Comparison of ENCODE assay signal across 8 cellular contexts in the genomic region with DNA sequence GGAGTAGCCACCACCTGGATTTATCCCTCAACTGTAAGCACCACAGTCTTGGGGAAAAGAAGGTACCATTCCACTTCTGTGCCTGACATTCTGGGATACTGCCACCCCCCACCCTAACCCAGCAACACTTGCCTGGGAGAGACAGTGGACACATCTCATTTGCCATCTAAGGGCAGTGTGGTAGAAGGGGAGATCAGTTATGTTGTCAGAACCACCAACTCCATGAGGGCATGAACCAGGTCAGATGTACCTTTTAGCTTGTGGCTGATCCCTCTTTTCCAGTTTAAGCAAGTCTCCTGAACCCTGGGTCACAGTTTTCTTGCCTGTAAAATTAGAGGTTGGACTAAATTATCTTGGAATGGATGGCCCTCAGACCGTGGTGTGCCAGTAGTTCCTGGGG.
"Had no signal": no experiment of that assay in that cellular context is flagged by ENCODE, and none has a peak within 500 bp of the region (broad histone marks: within the 10 kb centered on the region; RNA-seq: fewer than 3 reads in every experiment).

No MANE protein-coding gene starts in this region.

- H3K4me3 ChIP-seq: K562 had no signal

- DNase-seq: IMR-90, KBM-7, KG1 had no signal

- H3K27ac Mint-ChIP-seq: IgD-negative memory B cell had no signal

- H3K36me3 Mint-ChIP-seq: IgD-negative memory B cell had no signal

- H3K4me2 ChIP-seq: KMS-11 had no signal

- H3K4me1 Mint-ChIP-seq: IgD-negative memory B cell had no signal

- ATAC-seq: HepG2, K562 had no signal

- H3K9ac ChIP-seq: KMS-11 had no signal

- H3K9me3 Mint-ChIP-seq: IgD-negative memory B cell had no signal

- H3K4me3 Mint-ChIP-seq: IgD-negative memory B cell had no signal

- H3K27ac ChIP-seq: HL-60, KMS-11 had no signal
